ENCODE assay signal across 21 cellular contexts in genomic region chr20:19361801-19362200, GRCh38.
DNase-seq lines count a peak whose midpoint lies in the region; TF ChIP-seq lines count a peak whose summit lies in the region.
"Had no signal": no experiment of that assay in that cellular context is flagged by ENCODE, and none has a peak within 500 bp of the region (broad histone marks: within the 10 kb centered on the region; RNA-seq: fewer than 3 reads in every experiment).

No MANE protein-coding gene starts in this region.

- no peaks in the 10 kb centered on the region for H3K9me3 ChIP-seq in SK-N-MC (ENCODE audit: low read depth, low read length)
- H3K9me3 ChIP-seq: A549; BLaER1 treated with 17β-estradiol and CSF1 and Interleukin-3, amounts not matched to agents 10 nM and 100 nM; Caco-2 had no signal

- peak overlapping the region; percentile 36; the same call in 1 of the 2 replicates for H3K27ac ChIP-seq in SK-N-MC
- H3K27ac ChIP-seq: 22Rv1; A549; BLaER1 treated with 17β-estradiol and CSF1 and Interleukin-3, amounts not matched to agents 10 nM and 100 nM; C4-2B had no signal

- H3K27me3 Mint-ChIP-seq in nephron (ENCODE audit: low read depth): no peaks in the 10 kb centered on the region
- H3K27me3 Mint-ChIP-seq: CD4-positive, alpha-beta T cell had no signal

- DNase-seq in DMS79 treated with DMSO at 0.1 percent for 48 hours (lab: John Stamatoyannopoulos, UW): peak; percentile 47
- no peak for DNase-seq in DMS79 (lab: John Stamatoyannopoulos, UW)
- DNase-seq in EH (ENCODE audit: low read depth): peak; percentile 72
- DNase-seq in SK-N-MC (ENCODE audit: low read depth, low spot score): no peak
- DNase-seq in NOMO-1 treated with DMSO at 0.1 percent for 48 hours (lab: John Stamatoyannopoulos, UW; ENCODE audit: unreplicated experiment): no peak
- no peak for DNase-seq in islet precursor cell
- DNase-seq in cerebellar nuclear complex (lab: John Stamatoyannopoulos, UW): no peak
- DNase-seq: AML-193; Caco-2; Calu3; CD4-positive, alpha-beta T cell; CD8-positive, alpha-beta T cell; EL; GDM1 had no signal

- no peak overlapping the region for H3K9ac ChIP-seq in SK-N-MC (ENCODE audit: insufficient read length)
- H3K9ac ChIP-seq: BLaER1 treated with 17β-estradiol and CSF1 and Interleukin-3, amounts not matched to agents 10 nM and 100 nM had no signal

- no peak for TF ChIP-seq CTCF in nephron (IDR thresholded peaks at IDR 0.05; ENCODE audit: unreplicated experiment in 3 of 3)

- no peaks in the 10 kb centered on the region for H3K36me3 Mint-ChIP-seq in nephron (ENCODE audit: low read depth)
- H3K36me3 Mint-ChIP-seq: CD8-positive, alpha-beta T cell had no signal

- peak overlapping the region; percentile 36; the same call in 1 of the 2 replicates for H3K4me3 ChIP-seq in SK-N-MC
- H3K4me3 ChIP-seq: A549; BLaER1 treated with 17β-estradiol and CSF1 and Interleukin-3, amounts not matched to agents 10 nM and 100 nM; GM12878 had no signal

- peaks cover 41% of the 10 kb centered on the region for H3K4me1 Mint-ChIP-seq in nephron
- H3K4me1 Mint-ChIP-seq: B cell had no signal

- H3K36me3 ChIP-seq in SK-N-MC (ENCODE audit: insufficient read depth, low read length): no peaks in the 10 kb centered on the region
- H3K36me3 ChIP-seq: BLaER1 treated with 17β-estradiol and CSF1 and Interleukin-3, amounts not matched to agents 10 nM and 100 nM had no signal

- H3K9me3 Mint-ChIP-seq in nephron: no peaks in the 10 kb centered on the region
- H3K9me3 Mint-ChIP-seq: CD4-positive, alpha-beta T cell; CD8-positive, alpha-beta T cell had no signal

- peak overlapping the region in 2 of 3 experiments; percentile 43 to 72 for H3K27ac Mint-ChIP-seq in nephron
- H3K27ac Mint-ChIP-seq: B cell; CD4-positive, alpha-beta T cell; CD8-positive, alpha-beta T cell had no signal

- H3K4me3 Mint-ChIP-seq in nephron: no peak overlapping the region
- H3K4me3 Mint-ChIP-seq: B cell; CD4-positive, alpha-beta T cell; CD8-positive, alpha-beta T cell had no signal

Comparison
In these comparisons a context has a peak if more than half of its experiments do, and no peak if none do; other contexts are left out.
1. DNase-seq: peak in DMS79 treated with DMSO at 0.1 percent for 48 hours (single experiment) and EH (single experiment); none in DMS79 (single experiment), SK-N-MC (single experiment), NOMO-1 treated with DMSO at 0.1 percent for 48 hours (single experiment), islet precursor cell (single experiment) and cerebellar nuclear complex (0 of 2).